In the genomic region with DNA sequence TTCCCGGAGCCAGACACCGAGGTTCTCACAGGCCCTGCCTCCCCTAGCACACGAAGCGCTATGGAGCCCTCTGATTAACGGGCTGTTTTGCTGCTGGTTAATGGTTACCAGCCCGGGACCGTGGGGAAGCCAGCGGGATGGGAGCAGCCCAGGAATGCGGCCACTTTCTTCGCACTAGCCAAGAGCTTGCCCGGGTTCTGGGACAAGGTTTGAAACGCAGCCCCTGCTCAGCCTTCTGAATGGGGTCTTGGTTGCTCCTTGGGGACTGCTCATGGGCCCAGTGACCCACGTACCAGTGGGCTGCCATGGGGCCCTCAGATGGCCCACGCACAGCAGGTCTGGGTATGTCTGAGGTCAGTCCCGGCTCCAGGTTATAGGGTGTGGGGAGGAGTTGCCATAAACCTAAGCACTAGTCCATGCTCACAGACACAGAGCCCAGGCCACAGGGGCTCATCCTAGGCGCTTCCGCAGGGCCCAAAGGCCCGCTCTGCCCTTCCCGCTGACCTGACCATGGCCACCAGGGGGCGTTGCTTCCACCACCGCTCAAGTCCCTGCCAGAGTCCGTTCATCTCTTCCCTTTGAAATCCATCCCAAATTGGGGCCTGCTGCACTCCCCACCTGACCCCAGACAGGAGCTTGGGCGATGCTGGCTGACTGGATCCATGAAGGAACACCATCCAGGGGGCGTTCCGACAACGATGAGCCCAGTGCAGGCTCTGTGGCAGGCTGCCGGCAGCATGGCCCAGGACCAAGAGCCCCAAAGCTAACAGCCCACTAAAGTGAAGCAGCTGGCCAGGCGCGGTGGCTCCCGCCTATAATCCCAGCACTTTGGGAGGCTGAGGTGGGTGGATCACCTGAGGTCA, we compare ENCODE assay signal across 8 cellular contexts. TPM values are rescaled to one million over a fixed set of nuclear protein-coding genes. Genes with fewer than 3 reads are reported as not detected.
A peak's percentile ranks its signal among the peaks of the same experiment; 100 is the strongest.
DNase-seq lines count a peak whose midpoint lies in the region; ATAC-seq and TF ChIP-seq lines count a peak whose summit lies in the region.

No MANE protein-coding gene starts in this region.

- H3K4me2 ChIP-seq in OCI-LY3 (ENCODE audit: low read length) = no peak overlapping the region

- ATAC-seq in omental fat pad (ENCODE audit: low FRiP score) (peak; percentile 26), upper lobe of right lung (peak; percentile 68), HG03045 (IDR thresholded peaks at IDR 0.05; ENCODE audit: unreplicated experiment) (no peak)

- H3K27me3 ChIP-seq in OCI-LY3 (ENCODE audit: low read depth, low read length) (no peaks in the 10 kb centered on the region), upper lobe of right lung (no peaks in the 10 kb centered on the region)

- peaks cover 92% of the 10 kb centered on the region for H4K20me1 ChIP-seq in OCI-LY3 (ENCODE audit: insufficient read depth, low read length)

- H3K4me3 ChIP-seq in OCI-LY3 (ENCODE audit: low read length) = no peak overlapping the region
- H3K4me3 ChIP-seq in fibroblast of pulmonary artery (replicated peaks; ENCODE audit: low read depth, low read length) = no peak overlapping the region
- no peak overlapping the region for H3K4me3 ChIP-seq in upper lobe of right lung

- intact Hi-C loops in upper lobe of right lung (cut with DNase I) = loop anchor here (10.0 kb wide), 1 partner anchor 95 kb away; no protein-coding TSS in a partner anchor

- DNase-seq in NCI-H524 (lab: John Stamatoyannopoulos, UW) = peak; percentile 39 to 73
- no peak for DNase-seq in NCI-H524 treated with DMSO at 0.1 percent for 48 hours (lab: John Stamatoyannopoulos, UW)
- peak; percentile 79 to 81 for DNase-seq in activated T-cell treated with anti-CD3 and anti-CD28 coated beads, Interleukin-2, amount 50 U/mL, for 48 hours
- DNase-seq in fibroblast of pulmonary artery (ENCODE audit: low read depth) = peak; percentile 77
- DNase-seq in omental fat pad (ENCODE audit: low spot score) = peak; percentile 65
- peak; percentile 82 for DNase-seq in upper lobe of right lung

- H3K27ac ChIP-seq in OCI-LY3 (ENCODE audit: low read length) (no peak overlapping the region), upper lobe of right lung (no peak overlapping the region)

- H3K9ac ChIP-seq in OCI-LY3 (ENCODE audit: low read length) = no peak overlapping the region

- TF ChIP-seq CTCF in OCI-LY3 (IDR thresholded peaks at IDR 0.05; ENCODE audit: low read depth, low read length) = peak; percentile 78
- TF ChIP-seq CTCF in fibroblast of pulmonary artery (IDR thresholded peaks at IDR 0.05; ENCODE audit: low read length, missing control alignments) = peak; percentile 82
- peak in 2 of 3 donors; percentile 60 to 67 for TF ChIP-seq CTCF in omental fat pad (IDR thresholded peaks at IDR 0.05)
- peak; percentile 83 for TF ChIP-seq CTCF in upper lobe of right lung (IDR thresholded peaks at IDR 0.05)

- H3K36me3 ChIP-seq in OCI-LY3 (replicated peaks; ENCODE audit: low read depth, low read length) (peaks cover 24% of the 10 kb centered on the region), upper lobe of right lung (peaks cover 24% of the 10 kb centered on the region)

- no peak overlapping the region for H2AFZ ChIP-seq in OCI-LY3 (ENCODE audit: low read depth, low read length)

- H3K9me3 ChIP-seq in OCI-LY3 (ENCODE audit: insufficient read depth, low read length) (no peaks in the 10 kb centered on the region), upper lobe of right lung (no peaks in the 10 kb centered on the region)

- H3K4me1 ChIP-seq in OCI-LY3 (ENCODE audit: low read length) (no peaks in the 10 kb centered on the region), upper lobe of right lung (peaks cover 47% of the 10 kb centered on the region)

- peaks cover 64% of the 10 kb centered on the region for H3K79me2 ChIP-seq in OCI-LY3 (ENCODE audit: low read length)

RNA-seq across cellular contexts. Expression of a gene that starts 31.5 kb away (rescaled TPM):
- total RNA-seq in omental fat pad (10 to 100 TPM; 20.0 to 36.7 (median 29.8) TPM), upper lobe of right lung (34.6 TPM)

RNA-seq across cellular contexts. Expression of a gene that starts 50.3 kb away (rescaled TPM):
- total RNA-seq in omental fat pad = 10 to 100 TPM; 29.9 to 62.9 (median 43.7) TPM
- total RNA-seq in upper lobe of right lung = 57.3 TPM

RNA-seq across cellular contexts. Expression of a gene that starts 52.4 kb away (rescaled TPM):
- total RNA-seq in omental fat pad (10 to 100 TPM; 18.1 to 43.1 (median 24.8) TPM), upper lobe of right lung (17.7 TPM)
